ENCODE assay signal across 16 cellular contexts in genomic region chr12:92860521-92860920, GRCh38.
"Had no signal": no experiment of that assay in that cellular context is flagged by ENCODE, and none has a peak within 500 bp of the region (broad histone marks: within the 10 kb centered on the region; RNA-seq: fewer than 3 reads in every experiment).

No MANE protein-coding gene starts in this region.

- H3K27me3 Mint-ChIP-seq: activated CD4-positive, alpha-beta memory T cell treated with anti-CD3 and anti-CD28 coated beads for 36 hours; brain; central memory CD8-positive, alpha-beta T cell; effector memory CD8-positive, alpha-beta T cell; stimulated activated naive CD8-positive, alpha-beta T cell treated with anti-CD3 and anti-CD28 coated beads, Interleukin-15, amount 100 ng/mL, for 72 hours had no signal

- H3K27ac Mint-ChIP-seq: activated CD4-positive, alpha-beta memory T cell treated with anti-CD3 and anti-CD28 coated beads for 36 hours; effector memory CD8-positive, alpha-beta T cell; natural killer cell had no signal

- H3K4me1 ChIP-seq: lower lobe of right lung, prostate gland, testis had no signal

- H3K9me3 Mint-ChIP-seq: activated CD4-positive, alpha-beta memory T cell treated with anti-CD3 and anti-CD28 coated beads for 36 hours; central memory CD8-positive, alpha-beta T cell; effector memory CD8-positive, alpha-beta T cell; natural killer cell; stimulated activated naive CD8-positive, alpha-beta T cell treated with anti-CD3 and anti-CD28 coated beads, Interleukin-15, amount 100 ng/mL, for 72 hours had no signal

- H3K27ac ChIP-seq: lower lobe of right lung, prostate gland, testis had no signal

- H3K4me3 Mint-ChIP-seq: activated CD4-positive, alpha-beta memory T cell treated with anti-CD3 and anti-CD28 coated beads for 36 hours; brain; central memory CD8-positive, alpha-beta T cell; effector memory CD8-positive, alpha-beta T cell; natural killer cell; stimulated activated naive CD8-positive, alpha-beta T cell treated with anti-CD3 and anti-CD28 coated beads, Interleukin-15, amount 100 ng/mL, for 72 hours had no signal

- H3K4me3 ChIP-seq: lower lobe of right lung, prostate gland, testis had no signal

- DNase-seq: activated CD4-positive, alpha-beta memory T cell treated with anti-CD3 and anti-CD28 coated beads for 36 hours; activated CD8-positive, alpha-beta memory T cell treated with anti-CD3 and anti-CD28 coated beads, Interleukin-2, amount 50 U/mL, for 48 hours; activated naive CD4-positive, alpha-beta T cell treated with Interleukin-2 at 50 U/mL for 16 hours; effector memory CD8-positive, alpha-beta T cell; hippocampal formation; kidney glomerular epithelial cell; lower lobe of right lung; natural killer cell; nucleus accumbens; stimulated activated CD4-positive, alpha-beta T cell treated with anti-CD3 and anti-CD28 coated beads, Interleukin-4, amount 100 ng/mL, for 1 hour; stimulated activated CD8-positive, alpha-beta memory T cell treated with anti-CD3 and anti-CD28 coated beads, Interleukin-4, amount 100 ng/mL, for 48 hours; stimulated activated naive CD8-positive, alpha-beta T cell treated with anti-CD3 and anti-CD28 coated beads, Interleukin-15, amount 100 ng/mL, for 72 hours; testis had no signal

- H3K36me3 ChIP-seq: prostate gland had no signal

- H3K27me3 ChIP-seq: testis had no signal

- H3K9me3 ChIP-seq: lower lobe of right lung, prostate gland, testis had no signal

- H3K36me3 Mint-ChIP-seq: natural killer cell had no signal

- ATAC-seq: effector memory CD8-positive, alpha-beta T cell; lower lobe of right lung; natural killer cell; stimulated activated naive CD8-positive, alpha-beta T cell treated with anti-CD3 and anti-CD28 coated beads, Interleukin-15, amount 100 ng/mL, for 72 hours had no signal
